In genomic region chr21:45130324-45130774, GRCh38 we compare ENCODE assay signal across 9 cellular contexts. TPM values are rescaled to one million over a fixed set of nuclear protein-coding genes. Genes with fewer than 3 reads are reported as not detected.
DNase-seq lines count a peak whose midpoint lies in the region; ATAC-seq and TF ChIP-seq lines count a peak whose summit lies in the region.
"Had no signal": no experiment of that assay in that cellular context is flagged by ENCODE, and none has a peak within 500 bp of the region (broad histone marks: within the 10 kb centered on the region; RNA-seq: fewer than 3 reads in every experiment).

No MANE protein-coding gene starts in this region.

- no peaks in the 10 kb centered on the region for H3K4me1 ChIP-seq in breast epithelium

- no peaks in the 10 kb centered on the region for H3K9me3 ChIP-seq in breast epithelium

- in situ Hi-C loops in ACHN (cut with HindIII; ENCODE audit: low pct_ligation_motif_present, low pct_unique_long_range_greater_than_20kb, low sequenced_read_pairs): no loop called here

- peak overlapping the region in 1 of 3 donors; percentile 31 for H3K4me3 ChIP-seq in breast epithelium

- no peak for TF ChIP-seq CTCF in breast epithelium (IDR thresholded peaks at IDR 0.05)

- DNase-seq in ACHN (peak; percentile 60), M059J (ENCODE audit: low read depth) (peak; percentile 75), breast epithelium (ENCODE audit: low spot score in 2 of 2) (no peak), midbrain (lab: John Stamatoyannopoulos, UW) (peak; percentile 23), NCI-H2081 (lab: John Stamatoyannopoulos, UW) (no peak), NCI-H1048 (lab: John Stamatoyannopoulos, UW) (no peak)
- no peak for DNase-seq in stimulated activated naive CD4-positive, alpha-beta T cell treated with Interleukin-2 at 50 U/mL for 16 hours (lab: John Stamatoyannopoulos, UW)

- ATAC-seq in HG03135 (IDR thresholded peaks at IDR 0.05; ENCODE audit: unreplicated experiment): no peak
- ATAC-seq: left lobe of liver had no signal

- peak overlapping the region; percentile 63 to 88 for H3K27ac ChIP-seq in breast epithelium

- no peaks in the 10 kb centered on the region for H3K36me3 ChIP-seq in breast epithelium

- intact Hi-C loops in breast epithelium (cut with DNase I; ENCODE audit: low total_unique reads): loop anchor here (5.0 kb wide), 1 partner anchor 183 kb away; no protein-coding TSS in a partner anchor

- no peak for TF ChIP-seq POLR2A in breast epithelium (IDR thresholded peaks at IDR 0.05)

- no peaks in the 10 kb centered on the region for H3K27me3 ChIP-seq in breast epithelium

RNA-seq across cellular contexts. Expression of gene ADARB1, which starts 56.0 kb away (rescaled TPM):
- total RNA-seq in M059J (2014; rRNA removed; shearing (Covaris generic)): 5.0 and 5.9 TPM in 2 replicates
- total RNA-seq in breast epithelium: 10 to 100 TPM; 19.9 to 21.3 (median 20.0) TPM

Comparison
In these comparisons a context has a peak if more than half of its experiments do, and no peak if none do; other contexts are left out.
1. DNase-seq: peak in ACHN (single experiment), M059J (single experiment) and midbrain (single experiment); none in breast epithelium (0 of 2), NCI-H2081 (0 of 2), NCI-H1048 (single experiment) and stimulated activated naive CD4-positive, alpha-beta T cell treated with Interleukin-2 at 50 U/mL for 16 hours (single experiment).